12 cellular contexts compared by ENCODE assay signal in the genomic region with DNA sequence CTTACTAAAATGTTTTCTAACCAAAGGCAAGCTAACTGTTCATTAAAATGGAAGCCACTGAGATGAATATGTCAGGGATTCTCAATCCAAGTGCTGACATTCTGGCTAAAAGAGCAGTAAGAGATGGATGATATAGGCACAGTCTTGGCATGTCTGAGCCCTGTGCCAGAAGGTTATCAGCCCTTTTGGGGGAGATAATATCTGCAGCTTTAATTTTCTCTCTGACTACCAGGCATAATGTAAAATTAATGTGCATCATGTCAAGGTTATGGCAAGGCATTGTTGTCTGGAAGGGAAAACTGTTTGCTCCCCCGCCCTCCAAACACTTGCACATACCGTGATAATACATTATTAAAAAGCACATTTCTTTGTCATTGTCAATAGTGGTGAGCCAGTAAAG.
A peak's percentile ranks its signal among the peaks of the same experiment; 100 is the strongest.
DNase-seq lines count a peak whose midpoint lies in the region; ATAC-seq, FAIRE-seq and TF ChIP-seq lines count a peak whose summit lies in the region.
"Had no signal": no experiment of that assay in that cellular context is flagged by ENCODE, and none has a peak within 500 bp of the region (broad histone marks: within the 10 kb centered on the region; RNA-seq: fewer than 3 reads in every experiment).

No MANE protein-coding gene starts in this region.

- FAIRE-seq in H54 (lab: Jason Lieb, UNC), result no peak
- FAIRE-seq: GM18507 had no signal

- ATAC-seq in SK-N-SH treated with all-trans-retinoic acid at 6 μM for 48 hours (peak; percentile 44; the same call in 1 of the 3 replicates), GM21717 (IDR thresholded peaks at IDR 0.05; ENCODE audit: unreplicated experiment) (no peak), HG03045 (IDR thresholded peaks at IDR 0.05; ENCODE audit: unreplicated experiment) (no peak)
- ATAC-seq: GM23338 had no signal

- peak; percentile 51 for DNase-seq in NCI-H748 (lab: John Stamatoyannopoulos, UW; ENCODE audit: unreplicated experiment)
- no peak for DNase-seq in NCI-H748 treated with DMSO at 0.1 percent for 48 hours (lab: John Stamatoyannopoulos, UW)
- DNase-seq in NCI-H2081 treated with DMSO at 0.1 percent for 48 hours (lab: John Stamatoyannopoulos, UW), result peak; percentile 25
- no peak for DNase-seq in H54 (ENCODE audit: insufficient read length, low spot score)
- DNase-seq: ACHN; C1 segment of cervical spinal cord; CD4-positive, alpha-beta T cell had no signal

- TF ChIP-seq POLR2A in H54 (IDR thresholded peaks at IDR 0.05; ENCODE audit: low read depth, low read length), result no peak

TF ChIP-seq in SK-N-SH treated with all-trans-retinoic acid at 6 μM for 48 hours, 23 proteins besides CTCF, POLR2A, EP300 and RAD21:
- peak; percentile 79 for TF ChIP-seq ISL1 (CRISPR knock-in tag; IDR thresholded peaks at IDR 0.05)
- TF ChIP-seq GLIS3 (CRISPR knock-in tag; IDR thresholded peaks at IDR 0.05), result no peak
- TF ChIP-seq, protein P1, sequence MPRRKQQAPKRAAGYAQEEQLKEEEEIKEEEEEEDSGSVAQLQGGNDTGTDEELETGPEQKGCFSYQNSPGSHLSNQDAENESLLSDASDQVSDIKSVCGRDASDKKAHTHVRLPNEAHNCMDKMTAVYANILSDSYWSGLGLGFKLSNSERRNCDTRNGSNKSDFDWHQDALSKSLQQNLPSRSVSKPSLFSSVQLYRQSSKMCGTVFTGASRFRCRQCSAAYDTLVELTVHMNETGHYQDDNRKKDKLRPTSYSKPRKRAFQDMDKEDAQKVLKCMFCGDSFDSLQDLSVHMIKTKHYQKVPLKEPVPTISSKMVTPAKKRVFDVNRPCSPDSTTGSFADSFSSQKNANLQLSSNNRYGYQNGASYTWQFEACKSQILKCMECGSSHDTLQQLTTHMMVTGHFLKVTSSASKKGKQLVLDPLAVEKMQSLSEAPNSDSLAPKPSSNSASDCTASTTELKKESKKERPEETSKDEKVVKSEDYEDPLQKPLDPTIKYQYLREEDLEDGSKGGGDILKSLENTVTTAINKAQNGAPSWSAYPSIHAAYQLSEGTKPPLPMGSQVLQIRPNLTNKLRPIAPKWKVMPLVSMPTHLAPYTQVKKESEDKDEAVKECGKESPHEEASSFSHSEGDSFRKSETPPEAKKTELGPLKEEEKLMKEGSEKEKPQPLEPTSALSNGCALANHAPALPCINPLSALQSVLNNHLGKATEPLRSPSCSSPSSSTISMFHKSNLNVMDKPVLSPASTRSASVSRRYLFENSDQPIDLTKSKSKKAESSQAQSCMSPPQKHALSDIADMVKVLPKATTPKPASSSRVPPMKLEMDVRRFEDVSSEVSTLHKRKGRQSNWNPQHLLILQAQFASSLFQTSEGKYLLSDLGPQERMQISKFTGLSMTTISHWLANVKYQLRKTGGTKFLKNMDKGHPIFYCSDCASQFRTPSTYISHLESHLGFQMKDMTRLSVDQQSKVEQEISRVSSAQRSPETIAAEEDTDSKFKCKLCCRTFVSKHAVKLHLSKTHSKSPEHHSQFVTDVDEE (CRISPR knock-in tag; IDR thresholded peaks at IDR 0.05), result peak; percentile 70; the same call in 1 of the 2 replicates
- TF ChIP-seq, protein P2, sequence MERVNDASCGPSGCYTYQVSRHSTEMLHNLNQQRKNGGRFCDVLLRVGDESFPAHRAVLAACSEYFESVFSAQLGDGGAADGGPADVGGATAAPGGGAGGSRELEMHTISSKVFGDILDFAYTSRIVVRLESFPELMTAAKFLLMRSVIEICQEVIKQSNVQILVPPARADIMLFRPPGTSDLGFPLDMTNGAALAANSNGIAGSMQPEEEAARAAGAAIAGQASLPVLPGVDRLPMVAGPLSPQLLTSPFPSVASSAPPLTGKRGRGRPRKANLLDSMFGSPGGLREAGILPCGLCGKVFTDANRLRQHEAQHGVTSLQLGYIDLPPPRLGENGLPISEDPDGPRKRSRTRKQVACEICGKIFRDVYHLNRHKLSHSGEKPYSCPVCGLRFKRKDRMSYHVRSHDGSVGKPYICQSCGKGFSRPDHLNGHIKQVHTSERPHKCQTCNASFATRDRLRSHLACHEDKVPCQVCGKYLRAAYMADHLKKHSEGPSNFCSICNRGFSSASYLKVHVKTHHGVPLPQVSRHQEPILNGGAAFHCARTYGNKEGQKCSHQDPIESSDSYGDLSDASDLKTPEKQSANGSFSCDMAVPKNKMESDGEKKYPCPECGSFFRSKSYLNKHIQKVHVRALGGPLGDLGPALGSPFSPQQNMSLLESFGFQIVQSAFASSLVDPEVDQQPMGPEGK (CRISPR knock-in tag; IDR thresholded peaks at IDR 0.05; ENCODE audit: borderline replicate concordance), result no peak
- TF ChIP-seq SNAI2 (CRISPR knock-in tag; IDR thresholded peaks at IDR 0.05), result no peak
- TF ChIP-seq ARNTL (CRISPR knock-in tag; IDR thresholded peaks at IDR 0.05; ENCODE audit: borderline replicate concordance, low read depth), result no peak
- TF ChIP-seq ZNF8 (CRISPR knock-in tag; IDR thresholded peaks at IDR 0.05), result peak; percentile 22; the same call in 1 of the 2 replicates
- no peak for TF ChIP-seq ZFP3 (CRISPR knock-in tag; IDR thresholded peaks at IDR 0.05)

Comparison
In these comparisons a context has a peak if more than half of its experiments do, and no peak if none do; other contexts are left out.
1. DNase-seq: peak in NCI-H748 (single experiment) and NCI-H2081 treated with DMSO at 0.1 percent for 48 hours (single experiment); none in NCI-H748 treated with DMSO at 0.1 percent for 48 hours (single experiment) and H54 (single experiment).